ENCODE assay signal across 10 cellular contexts in genomic region chr6:69881322-69882151, GRCh38.
DNase-seq lines count a peak whose midpoint lies in the region; ATAC-seq and TF ChIP-seq lines count a peak whose summit lies in the region.
"Had no signal": no experiment of that assay in that cellular context is flagged by ENCODE, and none has a peak within 500 bp of the region (broad histone marks: within the 10 kb centered on the region; RNA-seq: fewer than 3 reads in every experiment).

No MANE protein-coding gene starts in this region.

- no peaks in the 10 kb centered on the region for H3K9me3 Mint-ChIP-seq in T-helper 2 cell treated with Interferon-gamma antibody and Interleukin-4, amounts not matched to agents 5 μg/mL and 100 μg/mL, for 36 hours

- H3K9ac ChIP-seq in SU-DHL-6 (ENCODE audit: low read length) = peak overlapping the region; percentile 20; the same call in 1 of the 2 replicates

- no peak overlapping the region for H3K27ac Mint-ChIP-seq in T-helper 2 cell treated with Interferon-gamma antibody and Interleukin-4, amounts not matched to agents 5 μg/mL and 100 μg/mL, for 36 hours

- H3K27ac ChIP-seq in SU-DHL-6 (ENCODE audit: low read depth, low read length) (peak overlapping the region; percentile 59), WERI-Rb-1 (no peak overlapping the region)

- H3F3A ChIP-seq in SU-DHL-6 (ENCODE audit: insufficient read depth) = peaks cover 6% of the 10 kb centered on the region; the same call in 1 of the 2 replicates

- TF ChIP-seq CTCF in SU-DHL-6 (IDR thresholded peaks at IDR 0.05; ENCODE audit: insufficient read depth, low read length, poor library complexity, severe bottlenecking) = no peak
- no peak for TF ChIP-seq CTCF in WERI-Rb-1 (IDR thresholded peaks at IDR 0.05; ENCODE audit: low read depth, low read length)

- no peak overlapping the region for H3K4me3 Mint-ChIP-seq in T-helper 2 cell treated with Interferon-gamma antibody and Interleukin-4, amounts not matched to agents 5 μg/mL and 100 μg/mL, for 36 hours

- H3K4me3 ChIP-seq in SU-DHL-6 (ENCODE audit: insufficient read depth, low read length, poor library complexity, severe bottlenecking) (peak overlapping the region; percentile 25), WERI-Rb-1 (ENCODE audit: low read depth, low read length) (no peak overlapping the region)

- H3K4me1 Mint-ChIP-seq in T-helper 2 cell treated with Interferon-gamma antibody and Interleukin-4, amounts not matched to agents 5 μg/mL and 100 μg/mL, for 36 hours (ENCODE audit: low read depth) = peaks cover 2% of the 10 kb centered on the region

- no peaks in the 10 kb centered on the region for H3K9me3 ChIP-seq in SU-DHL-6 (ENCODE audit: insufficient read depth, low read length)
- no peaks in the 10 kb centered on the region for H3K9me3 ChIP-seq in WERI-Rb-1 (ENCODE audit: severe bottlenecking)

- DNase-seq in SHP77 treated with DMSO at 0.1 percent for 48 hours (lab: John Stamatoyannopoulos, UW) = no peak
- no peak for DNase-seq in WERI-Rb-1
- DNase-seq in cortex of kidney (lab: John Stamatoyannopoulos, UW) = no peak
- DNase-seq in T-helper 2 cell treated with Interferon-gamma antibody and Interleukin-4, amounts not matched to agents 5 μg/mL and 100 μg/mL, for 36 hours (ENCODE audit: low spot score) = no peak
- DNase-seq: DND-41; stimulated activated CD4-positive, alpha-beta T cell treated with anti-CD3 and anti-CD28 coated beads, Interleukin-4, amount 100 ng/mL, for 1 hour had no signal

- no peak overlapping the region for H2AFZ ChIP-seq in SU-DHL-6 (ENCODE audit: low read depth, low read length, severe bottlenecking)

- H3K79me2 ChIP-seq in SU-DHL-6 (ENCODE audit: insufficient read depth, low read length) = no peaks in the 10 kb centered on the region

- H3K9me2 ChIP-seq in SU-DHL-6 (replicated peaks; ENCODE audit: insufficient read depth, low read length) = no peaks in the 10 kb centered on the region

- H3K27me3 Mint-ChIP-seq in T-helper 2 cell treated with Interferon-gamma antibody and Interleukin-4, amounts not matched to agents 5 μg/mL and 100 μg/mL, for 36 hours (ENCODE audit: low read depth) = peaks cover 17% of the 10 kb centered on the region

- H3K4me2 ChIP-seq in SU-DHL-6 (ENCODE audit: low read depth, low read length, poor library complexity, severe bottlenecking) = peak overlapping the region; percentile 76

- no peaks in the 10 kb centered on the region for H3K36me3 ChIP-seq in SU-DHL-6 (ENCODE audit: low read length)
- no peaks in the 10 kb centered on the region for H3K36me3 ChIP-seq in WERI-Rb-1

- no peaks in the 10 kb centered on the region for H4K20me1 ChIP-seq in SU-DHL-6 (ENCODE audit: low read depth, low read length)

- no peaks in the 10 kb centered on the region for H3K27me3 ChIP-seq in SU-DHL-6 (ENCODE audit: low read length)
- no peaks in the 10 kb centered on the region for H3K27me3 ChIP-seq in WERI-Rb-1 (ENCODE audit: insufficient read depth, low read depth, severe bottlenecking)

- no peaks in the 10 kb centered on the region for H3K36me3 Mint-ChIP-seq in T-helper 2 cell treated with Interferon-gamma antibody and Interleukin-4, amounts not matched to agents 5 μg/mL and 100 μg/mL, for 36 hours (ENCODE audit: low read depth)

- peak; percentile 74 for ATAC-seq in GM18508 (IDR thresholded peaks at IDR 0.05; ENCODE audit: insufficient read depth, unreplicated experiment)
- peak; percentile 88 for ATAC-seq in GM21423 (IDR thresholded peaks at IDR 0.05; ENCODE audit: unreplicated experiment)
- ATAC-seq in HG03139 (IDR thresholded peaks at IDR 0.05; ENCODE audit: unreplicated experiment) = peak; percentile 83
